In the genomic region with DNA sequence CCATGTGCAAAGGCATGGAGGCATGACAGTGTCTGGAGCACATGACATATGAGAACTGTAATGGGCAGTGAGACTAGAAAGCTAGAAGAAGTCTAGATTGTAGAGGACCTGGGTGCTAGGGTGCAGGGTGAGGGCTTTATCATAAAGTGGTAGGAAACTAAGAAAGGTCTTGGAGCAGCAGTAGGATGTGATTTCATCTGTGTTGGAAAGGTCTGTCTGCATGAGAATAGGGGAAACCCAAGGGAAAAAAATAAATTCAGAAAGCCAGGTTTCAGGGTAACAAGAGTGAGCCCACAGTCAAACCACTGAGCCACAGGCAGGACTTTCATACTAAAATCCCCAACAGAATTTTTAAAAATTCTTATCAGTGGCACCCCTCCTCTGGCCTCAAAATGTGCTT, we compare ENCODE assay signal across 9 cellular contexts. TPM values are rescaled to one million over a fixed set of nuclear protein-coding genes. Genes with fewer than 3 reads are reported as not detected.
"Had no signal": no experiment of that assay in that cellular context is flagged by ENCODE, and none has a peak within 500 bp of the region (broad histone marks: within the 10 kb centered on the region; RNA-seq: fewer than 3 reads in every experiment).

No MANE protein-coding gene starts in this region.

- H3K9me3 Mint-ChIP-seq: activated naive CD4-positive, alpha-beta T cell treated with anti-CD3 and anti-CD28 coated beads, Interleukin-2, amount 10 ng/mL, durations not matched to agents 7 days and 5 days; mesothelial cell of epicardium had no signal

- ATAC-seq: body of pancreas had no signal

- H3K4me1 Mint-ChIP-seq: activated naive CD4-positive, alpha-beta T cell treated with anti-CD3 and anti-CD28 coated beads, Interleukin-2, amount 10 ng/mL, durations not matched to agents 7 days and 5 days had no signal

- DNase-seq: activated naive CD4-positive, alpha-beta T cell treated with anti-CD3 and anti-CD28 coated beads, Interleukin-2, amount 10 ng/mL, durations not matched to agents 7 days and 5 days; body of pancreas; effector memory CD4-positive, alpha-beta T cell; trophoblast cell had no signal

- H3K4me3 Mint-ChIP-seq: activated naive CD4-positive, alpha-beta T cell treated with anti-CD3 and anti-CD28 coated beads, Interleukin-2, amount 10 ng/mL, durations not matched to agents 7 days and 5 days; mesothelial cell of epicardium had no signal

- H3K36me3 Mint-ChIP-seq: activated naive CD4-positive, alpha-beta T cell treated with anti-CD3 and anti-CD28 coated beads, Interleukin-2, amount 10 ng/mL, durations not matched to agents 7 days and 5 days; mesothelial cell of epicardium had no signal

RNA-seq across cellular contexts. Expression of gene CCDC33, which starts 54.5 kb away (rescaled TPM):
- total RNA-seq: body of pancreas; fibroblast of lung; liver; right atrium auricular region; T-helper 1 cell treated with Interleukin-12 subunit alpha and Interleukin-12 subunit beta and Interleukin-4 antibody, amounts not matched to agents 30 ng/mL and 1 ng/mL, for 36 hours had no signal
